ENCODE assay signal across 24 cellular contexts in the genomic region with DNA sequence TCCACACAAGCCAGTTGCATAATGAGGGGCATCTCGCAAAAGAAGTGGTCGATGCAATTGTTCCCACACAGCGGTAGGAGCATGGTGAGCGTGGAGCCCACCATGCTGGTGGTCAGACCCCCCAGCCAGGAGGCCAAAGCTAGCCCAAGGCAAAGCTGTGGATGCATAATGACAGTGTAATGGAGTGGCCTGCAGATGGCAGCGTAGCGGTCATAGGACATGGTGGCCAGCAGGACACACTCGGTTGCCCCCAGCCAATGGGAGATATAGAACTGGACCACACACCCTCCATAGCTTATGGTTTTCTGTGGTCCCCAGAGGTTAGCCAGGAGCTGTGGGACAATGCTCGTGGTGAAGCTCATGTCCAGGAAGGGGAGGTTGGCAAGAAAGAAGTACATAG. TPM values are rescaled to one million over a fixed set of nuclear protein-coding genes. Genes with fewer than 3 reads are reported as not detected.
DNase-seq lines count a peak whose midpoint lies in the region; ATAC-seq and TF ChIP-seq lines count a peak whose summit lies in the region.
"Had no signal": no experiment of that assay in that cellular context is flagged by ENCODE, and none has a peak within 500 bp of the region (broad histone marks: within the 10 kb centered on the region; RNA-seq: fewer than 3 reads in every experiment).

No MANE protein-coding gene starts in this region.

- H3K27me3 ChIP-seq in SK-N-SH (ENCODE audit: insufficient read depth) (no peaks in the 10 kb centered on the region; the same call in 1 of the 2 replicates), Loucy (ENCODE audit: insufficient read depth, low read length, poor library complexity, severe bottlenecking) (no peaks in the 10 kb centered on the region), WERI-Rb-1 (ENCODE audit: insufficient read depth, low read depth, severe bottlenecking) (peaks cover 32% of the 10 kb centered on the region), trophoblast cell (ENCODE audit: insufficient read depth, low read length) (no peaks in the 10 kb centered on the region)
- H3K27me3 ChIP-seq: brain microvascular endothelial cell, MG63, thyroid gland had no signal

- peak; percentile 30 for TF ChIP-seq CTCF in SK-N-SH (IDR thresholded peaks at IDR 0.05)
- TF ChIP-seq CTCF in Loucy (conservative IDR thresholded peaks at IDR 0.05; ENCODE audit: low read length) = peak; percentile 68
- TF ChIP-seq CTCF in WERI-Rb-1 (IDR thresholded peaks at IDR 0.05; ENCODE audit: low read depth, low read length) = peak; percentile 64

- H4K20me1 ChIP-seq in SK-N-SH (ENCODE audit: insufficient read depth) (no peaks in the 10 kb centered on the region), Loucy (ENCODE audit: insufficient read depth, low read length, poor library complexity, severe bottlenecking) (no peaks in the 10 kb centered on the region)

- no peak overlapping the region for H3K4me3 ChIP-seq in SK-N-SH (ENCODE audit: low read depth in 2 of 2, low read length in 1 of 2)
- H3K4me3 ChIP-seq in Loucy (ENCODE audit: low read length, poor library complexity, severe bottlenecking) = no peak overlapping the region
- H3K4me3 ChIP-seq in WERI-Rb-1 (ENCODE audit: low read depth, low read length) = no peak overlapping the region
- no peak overlapping the region for H3K4me3 ChIP-seq in trophoblast cell (ENCODE audit: low read depth, low read length)
- H3K4me3 ChIP-seq: MG63, stomach, thyroid gland had no signal

- no peaks in the 10 kb centered on the region for H3K9me3 ChIP-seq in SK-N-SH
- no peaks in the 10 kb centered on the region for H3K9me3 ChIP-seq in Loucy (ENCODE audit: insufficient read depth, low read depth, low read length)
- peaks cover 2% of the 10 kb centered on the region for H3K9me3 ChIP-seq in WERI-Rb-1 (ENCODE audit: severe bottlenecking)
- H3K9me3 ChIP-seq in trophoblast cell (ENCODE audit: insufficient read depth, low read depth, low read length) = peaks cover 4% of the 10 kb centered on the region
- H3K9me3 ChIP-seq: MG63, thyroid gland had no signal

- CTCF ChIA-PET in SK-N-SH (lab: Yijun Ruan, JAX) = no interaction called here

- H4K12ac ChIP-seq in trophoblast cell (ENCODE audit: low read depth, low read length) = no peak overlapping the region

- H3K9me2 ChIP-seq in SK-N-SH (no peaks in the 10 kb centered on the region), Loucy (replicated peaks; ENCODE audit: low read depth, low read length) (no peaks in the 10 kb centered on the region)

- H4K91ac ChIP-seq in trophoblast cell (ENCODE audit: low read depth, low read length) = no peak overlapping the region

- H3K18ac ChIP-seq in trophoblast cell (ENCODE audit: low read length) = no peak overlapping the region

- H2BK5ac ChIP-seq in trophoblast cell (ENCODE audit: low read depth, low read length, poor library complexity) = no peak overlapping the region

- no peak overlapping the region for H2AK5ac ChIP-seq in trophoblast cell (ENCODE audit: low read length)

- H4K8ac ChIP-seq in trophoblast cell (ENCODE audit: low read depth, low read length) = no peak overlapping the region

- H3K27ac ChIP-seq in SK-N-SH (ENCODE audit: low read depth in 2 of 2, low read length in 1 of 2) = no peak overlapping the region
- no peak overlapping the region for H3K27ac ChIP-seq in WERI-Rb-1
- no peak overlapping the region for H3K27ac ChIP-seq in trophoblast cell (ENCODE audit: low read depth, low read length)
- H3K27ac ChIP-seq: brain microvascular endothelial cell, epithelial cell of prostate, stomach, thyroid gland had no signal

- H3K4me2 ChIP-seq in SK-N-SH (no peak overlapping the region), Loucy (ENCODE audit: low read depth, low read length, poor library complexity, severe bottlenecking) (no peak overlapping the region), trophoblast cell (ENCODE audit: low read length) (no peak overlapping the region)

- no peak for TF ChIP-seq RAD21 in SK-N-SH (IDR thresholded peaks at IDR 0.05; ENCODE audit: low read length)

- WGBS in SK-N-SH (ENCODE audit: low lambda C conversion rate) = 51% methylated on average over 7 of the region's 8 CpGs
- WGBS in trophoblast cell (ENCODE audit: extremely low coverage, insufficient coverage, insufficient read length) = no CpG with 5 or more reads among the region's 8 CpGs

- no peak overlapping the region for H2BK120ac ChIP-seq in trophoblast cell (ENCODE audit: insufficient read depth, low read length, poor library complexity)

- POLR2A ChIA-PET in SK-N-SH (lab: Yijun Ruan, JAX) = no interaction called here

- no peaks in the 10 kb centered on the region for H3K4me1 ChIP-seq in SK-N-SH (ENCODE audit: control insufficient read depth in 1 of 2, insufficient read depth in 2 of 2, low read depth in 1 of 2, low read length in 1 of 2)
- H3K4me1 ChIP-seq in Loucy (ENCODE audit: insufficient read depth, low read length, poor library complexity, severe bottlenecking) = peaks cover 12% of the 10 kb centered on the region
- peaks cover 0 to 2% of the 10 kb centered on the region in 2 experiments for H3K4me1 ChIP-seq in trophoblast cell (ENCODE audit: control insufficient read depth in 1 of 2, insufficient read depth in 2 of 2, low read length in 2 of 2)
- H3K4me1 ChIP-seq: stomach, thyroid gland had no signal

- no peaks in the 10 kb centered on the region for H3F3A ChIP-seq in SK-N-SH (replicated peaks; ENCODE audit: insufficient read depth)
- no peaks in the 10 kb centered on the region for H3F3A ChIP-seq in Loucy (ENCODE audit: low read depth)

- TF ChIP-seq EP300 in SK-N-SH (IDR thresholded peaks at IDR 0.05; ENCODE audit: borderline replicate concordance in 1 of 2, low read depth in 1 of 2, low read length in 1 of 2) = no peak

- H3K9ac ChIP-seq in SK-N-SH = no peak overlapping the region
- no peak overlapping the region for H3K9ac ChIP-seq in Loucy (ENCODE audit: low read depth, low read length, poor library complexity, severe bottlenecking)
- peak overlapping the region; percentile 18 for H3K9ac ChIP-seq in trophoblast cell (ENCODE audit: low read length)

- DNase-seq in SK-N-SH = no peak
- peak; percentile 16 for DNase-seq in WERI-Rb-1
- DNase-seq in trophoblast cell = peak in 1 of 2 donors; percentile 30
- DNase-seq in DMS153 (lab: John Stamatoyannopoulos, UW) = no peak
- DNase-seq: activated naive CD4-positive, alpha-beta T cell treated with anti-CD3 and anti-CD28 coated beads for 36 hours; AML-193; brain microvascular endothelial cell; CD8-positive, alpha-beta memory T cell; effector CD4-positive, alpha-beta T cell; GDM1; MG63; naive thymus-derived CD8-positive, alpha-beta T cell; NCI-H1417; NCI-H2029 treated with DMSO at 0.1 percent for 48 hours; NCI-H226; NCI-H748 treated with DMSO at 0.1 percent for 48 hours; occipital lobe; stomach; thyroid gland had no signal

- H3K23ac ChIP-seq in trophoblast cell (ENCODE audit: low read length) = no peak overlapping the region

- ATAC-seq in SK-N-SH treated with all-trans-retinoic acid at 6 μM for 48 hours (no peak), GM21360 (IDR thresholded peaks at IDR 0.05; ENCODE audit: unreplicated experiment) (no peak), HG02759 (IDR thresholded peaks at IDR 0.05; ENCODE audit: unreplicated experiment) (no peak)
- ATAC-seq: naive thymus-derived CD8-positive, alpha-beta T cell had no signal

- no peak overlapping the region for H3K14ac ChIP-seq in trophoblast cell (ENCODE audit: low read length)

- H3K79me2 ChIP-seq in SK-N-SH (ENCODE audit: insufficient read depth) (no peaks in the 10 kb centered on the region), Loucy (ENCODE audit: insufficient read depth, low read length) (no peaks in the 10 kb centered on the region), trophoblast cell (ENCODE audit: control insufficient read depth, insufficient read depth, low read length, poor library complexity) (no peaks in the 10 kb centered on the region)

- peaks cover 3% of the 10 kb centered on the region for H3K79me1 ChIP-seq in trophoblast cell (ENCODE audit: low read length)

- H3K4ac ChIP-seq in trophoblast cell (ENCODE audit: low read depth, low read length) = no peak overlapping the region

- H2AFZ ChIP-seq in SK-N-SH (ENCODE audit: low read depth) = no peak overlapping the region
- no peak overlapping the region for H2AFZ ChIP-seq in Loucy (ENCODE audit: low read length)
- no peak overlapping the region for H2AFZ ChIP-seq in trophoblast cell (ENCODE audit: insufficient read depth, low read length, poor library complexity)

- H3K36me3 ChIP-seq in SK-N-SH (replicated peaks in 1 of 2; ENCODE audit: control insufficient read depth in 1 of 2, insufficient read depth in 2 of 2, low read length in 1 of 2) (no peaks in the 10 kb centered on the region), Loucy (ENCODE audit: insufficient read depth, low read length) (no peaks in the 10 kb centered on the region), WERI-Rb-1 (no peaks in the 10 kb centered on the region), trophoblast cell (ENCODE audit: control insufficient read depth in 1 of 2, insufficient read depth in 2 of 2, low read length in 2 of 2) (no peaks in the 10 kb centered on the region)
- H3K36me3 ChIP-seq: brain microvascular endothelial cell, MG63, stomach, thyroid gland had no signal

- no peak overlapping the region for H2BK12ac ChIP-seq in trophoblast cell (ENCODE audit: low read length)

TF ChIP-seq in SK-N-SH, 30 proteins besides CTCF, POLR2A, EP300 and RAD21 (continues in another document):
- no peak for TF ChIP-seq YY1 (IDR thresholded peaks at IDR 0.05; ENCODE audit: low read depth)
- TF ChIP-seq, protein P1, sequence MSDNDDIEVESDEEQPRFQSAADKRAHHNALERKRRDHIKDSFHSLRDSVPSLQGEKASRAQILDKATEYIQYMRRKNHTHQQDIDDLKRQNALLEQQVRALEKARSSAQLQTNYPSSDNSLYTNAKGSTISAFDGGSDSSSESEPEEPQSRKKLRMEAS (IDR thresholded peaks at IDR 0.05; ENCODE audit: low read depth) = no peak
- no peak for TF ChIP-seq FOXJ3 (CRISPR knock-in tag; IDR thresholded peaks at IDR 0.05)

TF ChIP-seq in SK-N-SH treated with all-trans-retinoic acid at 6 μM for 48 hours, 23 proteins besides CTCF, POLR2A, EP300 and RAD21 (continues in another document):
- TF ChIP-seq BACH2 (CRISPR knock-in tag; IDR thresholded peaks at IDR 0.05; ENCODE audit: borderline replicate concordance) = no peak

RNA-seq across cellular contexts. Expression of a gene that starts 4.3 kb away (rescaled TPM):
- polyA plus RNA-seq in SK-N-SH (2012; rRNA removed) = not detected in 2 replicates
- polyA plus RNA-seq in SK-N-SH (2012; cell fraction: cytosol; rRNA removed) = not detected in 2 replicates
- not detected in 2 replicates for polyA plus RNA-seq in SK-N-SH (2012; cell fraction: nucleus; rRNA removed)
- not detected in 2 replicates for polyA plus RNA-seq in trophoblast cell (2013)
- polyA plus RNA-seq: CD8-positive, alpha-beta memory T cell; naive thymus-derived CD8-positive, alpha-beta T cell; stomach had no signal

RNA-seq across cellular contexts. Expression of a gene that starts 17.0 kb away (rescaled TPM):
- polyA plus RNA-seq in SK-N-SH (2012; rRNA removed) = not detected in 2 replicates
- not detected in 2 replicates for polyA plus RNA-seq in SK-N-SH (2012; cell fraction: cytosol; rRNA removed)
- polyA plus RNA-seq in SK-N-SH (2012; cell fraction: nucleus; rRNA removed) = not detected in 2 replicates
- 0.12 and 0.18 TPM in 2 replicates for polyA plus RNA-seq in trophoblast cell (2013)
- polyA plus RNA-seq: CD8-positive, alpha-beta memory T cell; naive thymus-derived CD8-positive, alpha-beta T cell had no signal

RNA-seq across cellular contexts. Expression of a gene that starts 56.2 kb away (rescaled TPM):
- not detected in 2 replicates for polyA plus RNA-seq in SK-N-SH (2012; rRNA removed)
- not detected in 2 replicates for polyA plus RNA-seq in SK-N-SH (2012; cell fraction: cytosol; rRNA removed)
- not detected in 2 replicates for polyA plus RNA-seq in SK-N-SH (2012; cell fraction: nucleus; rRNA removed)
- not detected in 2 replicates for polyA plus RNA-seq in trophoblast cell (2013)
- polyA plus RNA-seq: CD8-positive, alpha-beta memory T cell; naive thymus-derived CD8-positive, alpha-beta T cell; stomach had no signal
